Comparison of ENCODE assay signal across 8 cellular contexts in genomic region chr6:165729307-165729936, GRCh38.
DNase-seq lines count a peak whose midpoint lies in the region; ATAC-seq, FAIRE-seq and TF ChIP-seq lines count a peak whose summit lies in the region.

No MANE protein-coding gene starts in this region.

- in situ Hi-C loops in transverse colon (cut with MboI; ENCODE audit: low pct_ligation_motif_present in 1 of 4, low pct_unique_long_range_greater_than_20kb in 1 of 4, low sequenced_read_pairs in 3 of 4) = no loop called here

- H3K9me3 ChIP-seq in BE2C (no peaks in the 10 kb centered on the region), adipocyte (ENCODE audit: control insufficient read depth, low read length) (no peaks in the 10 kb centered on the region), left lung (no peaks in the 10 kb centered on the region), transverse colon (no peaks in the 10 kb centered on the region)

- DNase-seq in BE2C (peak; percentile 50), GM18507 (ENCODE audit: extremely low spot score, insufficient read length, low read depth) (peak; percentile 25), KG1 (lab: John Stamatoyannopoulos, UW) (peak; percentile 31), adipocyte (ENCODE audit: low read depth) (peak; percentile 1), left lung (no peak), transverse colon (peak; percentile 39)

- H3K36me3 ChIP-seq in BE2C (no peaks in the 10 kb centered on the region), adipocyte (ENCODE audit: control insufficient read depth, insufficient read depth, low read length, severe bottlenecking) (no peaks in the 10 kb centered on the region), left lung (no peaks in the 10 kb centered on the region), transverse colon (no peaks in the 10 kb centered on the region)

- H3K4me3 ChIP-seq in BE2C (ENCODE audit: low read depth, low read length) (no peak overlapping the region), adipocyte (ENCODE audit: low read length) (no peak overlapping the region), left lung (no peak overlapping the region), transverse colon (no peak overlapping the region)

- WGBS in transverse colon (ENCODE audit: low coverage in 1 of 2), 2 donors = 0 to 3% methylated on average over 1 of the region's 1 CpG

- TF ChIP-seq CTCF in BE2C (IDR thresholded peaks at IDR 0.05; ENCODE audit: low read depth, low read length) = peak; percentile 72
- TF ChIP-seq CTCF in left lung (IDR thresholded peaks at IDR 0.05) = peak; percentile 47 to 73
- TF ChIP-seq CTCF in transverse colon (IDR thresholded peaks at IDR 0.05) = peak; percentile 77 to 88 (median 80)

- no peak for TF ChIP-seq POLR2A in transverse colon (IDR thresholded peaks at IDR 0.05)

- H3K9ac ChIP-seq in adipocyte (ENCODE audit: low read length) = no peak overlapping the region

- ATAC-seq in left lung = peak; percentile 76
- no peak for ATAC-seq in GM21526 (IDR thresholded peaks at IDR 0.05; ENCODE audit: low FRiP score, unreplicated experiment)
- ATAC-seq in HG02571 (IDR thresholded peaks at IDR 0.05; ENCODE audit: unreplicated experiment) = no peak

- H3K27ac ChIP-seq in left lung (no peak overlapping the region), transverse colon (no peak overlapping the region)

- intact Hi-C loops in left lung (cut with DNase I) (no loop called here), transverse colon (cut with DNase I; ENCODE audit: low total_unique reads) (loop anchor here (5.0 kb wide), 1 partner anchor 123 kb away; no protein-coding TSS in a partner anchor)

- no peak for FAIRE-seq in GM18507 (lab: Jason Lieb, UNC)

- H3K4me1 ChIP-seq in BE2C (no peaks in the 10 kb centered on the region), adipocyte (ENCODE audit: control insufficient read depth, insufficient read depth, low read length) (no peaks in the 10 kb centered on the region), left lung (no peaks in the 10 kb centered on the region), transverse colon (no peaks in the 10 kb centered on the region)

- H3K27me3 ChIP-seq in BE2C = no peaks in the 10 kb centered on the region
- H3K27me3 ChIP-seq in adipocyte (replicated peaks; ENCODE audit: control insufficient read depth, insufficient read depth, low read length) = peaks cover 27% of the 10 kb centered on the region
- H3K27me3 ChIP-seq in left lung = no peaks in the 10 kb centered on the region
- no peaks in the 10 kb centered on the region for H3K27me3 ChIP-seq in transverse colon

- no peak for TF ChIP-seq EP300 in transverse colon (IDR thresholded peaks at IDR 0.05; ENCODE audit: low read depth)

Comparison
In these comparisons a context has a peak if more than half of its experiments do, and no peak if none do; other contexts are left out.
1. DNase-seq: peak in BE2C (single experiment), GM18507 (single experiment), KG1 (single experiment), adipocyte (single experiment) and transverse colon (single experiment); none in left lung (0 of 2).
2. Peak in every context shown above with its lines, with median percentiles within 50 percentile points of each other: CTCF ChIP-seq.